8 cellular contexts compared by ENCODE assay signal in the genomic region with DNA sequence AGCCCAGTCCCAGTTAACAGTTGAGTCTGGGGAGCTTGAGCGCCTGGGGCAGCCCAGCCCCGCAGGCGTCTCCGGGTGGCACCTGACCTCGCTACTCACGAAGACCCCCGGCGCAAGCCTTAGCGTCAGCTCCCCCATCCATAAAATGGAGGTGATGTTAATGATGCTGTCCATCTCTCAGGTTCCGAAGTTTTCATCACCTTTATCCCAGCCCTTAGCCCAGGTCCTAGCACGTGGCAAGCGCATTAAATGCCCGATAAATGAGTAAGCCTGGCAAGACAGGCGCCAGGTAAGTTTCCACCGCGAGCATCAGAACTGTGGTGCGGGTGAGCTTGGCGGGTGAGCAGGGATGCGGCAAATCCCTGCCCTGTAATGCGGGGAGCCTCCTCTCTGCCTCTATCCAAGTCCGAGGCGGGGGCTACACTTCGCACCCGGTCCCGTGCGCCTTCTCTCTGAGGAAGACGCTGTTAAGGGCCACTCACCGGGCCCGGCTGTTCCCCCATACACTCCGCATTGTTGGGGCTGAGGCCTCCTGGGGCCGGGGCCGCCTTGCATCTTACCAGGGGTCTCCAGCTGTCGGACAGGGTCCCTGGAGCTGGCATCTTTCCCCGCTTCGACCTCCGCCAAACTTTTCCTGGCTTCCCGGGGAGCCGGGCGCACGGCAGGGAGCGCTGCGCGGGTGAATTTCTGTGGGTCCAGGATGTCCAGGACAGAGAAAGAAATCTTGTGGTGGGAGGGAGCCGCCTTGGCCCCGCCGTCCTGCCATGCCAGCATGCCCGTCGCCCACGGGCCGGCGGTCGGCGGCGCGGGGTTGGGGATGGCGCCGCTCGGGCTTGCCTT. TPM values are rescaled to one million over a fixed set of nuclear protein-coding genes. Genes with fewer than 3 reads are reported as not detected.
DNase-seq lines count a peak whose midpoint lies in the region; ATAC-seq and TF ChIP-seq lines count a peak whose summit lies in the region.

No MANE protein-coding gene starts in this region.

- no peaks in the 10 kb centered on the region for H3K79me2 ChIP-seq in MM.1S (ENCODE audit: low read length)

- H3K36me3 ChIP-seq in MM.1S (replicated peaks; ENCODE audit: insufficient read depth, low read length): no peaks in the 10 kb centered on the region

- H3K27ac Mint-ChIP-seq in endothelial cell (ENCODE audit: unreplicated experiment) (no peak overlapping the region), osteocyte (ENCODE audit: unreplicated experiment) (no peak overlapping the region)

- no peaks in the 10 kb centered on the region for H3K9me3 ChIP-seq in MM.1S (replicated peaks; ENCODE audit: insufficient read depth, low read length)

- H2AFZ ChIP-seq in MM.1S (ENCODE audit: low read length): no peak overlapping the region

- no peak overlapping the region for H3K27ac ChIP-seq in MM.1S (ENCODE audit: low read length)

- no peak overlapping the region for H3K9ac ChIP-seq in MM.1S (ENCODE audit: low read length)

- no peak for ATAC-seq in activated CD4-positive, CD25-positive, alpha-beta regulatory T cell treated with anti-CD3 and anti-CD28 coated beads, Interleukin-2, amount 50 U/mL, for 24 hours

- peak; percentile 70 for DNase-seq in ELF-1 (ENCODE audit: low read depth, low spot score)
- no peak for DNase-seq in MM.1S
- no peak for DNase-seq in endothelial cell (ENCODE audit: low spot score)
- DNase-seq in osteocyte (ENCODE audit: extremely low spot score, unreplicated experiment): no peak
- DNase-seq in NCI-H2107 (lab: John Stamatoyannopoulos, UW): no peak
- no peak for DNase-seq in NCI-H524 treated with DMSO at 0.1 percent for 48 hours (lab: John Stamatoyannopoulos, UW)
- no peak for DNase-seq in cerebellar cortex (ENCODE audit: low spot score)

- no peaks in the 10 kb centered on the region for H3K4me1 ChIP-seq in MM.1S (ENCODE audit: low read length)

- no peak for TF ChIP-seq CTCF in MM.1S (IDR thresholded peaks at IDR 0.05; ENCODE audit: low read length)
- no peak for TF ChIP-seq CTCF in endothelial cell (IDR thresholded peaks at IDR 0.05; ENCODE audit: unreplicated experiment)
- TF ChIP-seq CTCF in osteocyte (IDR thresholded peaks at IDR 0.05): no peak

- no peaks in the 10 kb centered on the region for H3K36me3 Mint-ChIP-seq in endothelial cell (ENCODE audit: low read depth, unreplicated experiment)
- no peaks in the 10 kb centered on the region for H3K36me3 Mint-ChIP-seq in osteocyte (ENCODE audit: unreplicated experiment)

- H3K27me3 ChIP-seq in MM.1S (replicated peaks; ENCODE audit: insufficient read depth, low read length): peaks cover 63% of the 10 kb centered on the region

- H3K9me2 ChIP-seq in MM.1S (replicated peaks; ENCODE audit: insufficient read depth, low read length): no peaks in the 10 kb centered on the region

- peak overlapping the region; percentile 37; the same call in 1 of the 2 replicates for H3K4me2 ChIP-seq in MM.1S (ENCODE audit: low read depth, low read length)

- H3K4me3 Mint-ChIP-seq in endothelial cell (ENCODE audit: unreplicated experiment) (peak overlapping the region; percentile 38), osteocyte (ENCODE audit: unreplicated experiment) (peak overlapping the region; percentile 60)

- peaks cover 24% of the 10 kb centered on the region for H3K27me3 Mint-ChIP-seq in endothelial cell (ENCODE audit: unreplicated experiment)
- H3K27me3 Mint-ChIP-seq in osteocyte (ENCODE audit: unreplicated experiment): peaks cover 82% of the 10 kb centered on the region

- H3K4me3 ChIP-seq in MM.1S (ENCODE audit: low read length): 0 out of 2 replicates have a peak overlapping the region, but pooled peaks have one; percentile 7

- no peaks in the 10 kb centered on the region for H3F3A ChIP-seq in MM.1S (ENCODE audit: insufficient read depth, low read length)

- H3K9me3 Mint-ChIP-seq in endothelial cell (ENCODE audit: unreplicated experiment): no peaks in the 10 kb centered on the region
- no peaks in the 10 kb centered on the region for H3K9me3 Mint-ChIP-seq in osteocyte (ENCODE audit: unreplicated experiment)

- H4K20me1 ChIP-seq in MM.1S (ENCODE audit: insufficient read depth, low read length): no peaks in the 10 kb centered on the region

- H3K4me1 Mint-ChIP-seq in endothelial cell (ENCODE audit: unreplicated experiment) (peaks cover 32% of the 10 kb centered on the region), osteocyte (ENCODE audit: unreplicated experiment) (peaks cover 22% of the 10 kb centered on the region)

RNA-seq across cellular contexts. Expression of a gene that starts 0.4 kb away (rescaled TPM):
- total RNA-seq in endothelial cell (ENCODE audit: unreplicated experiment) (0.77 TPM), osteocyte (not detected in 2 replicates)

RNA-seq across cellular contexts. Expression of a gene that starts 12.2 kb away (rescaled TPM):
- total RNA-seq in endothelial cell (ENCODE audit: unreplicated experiment) (4.2 TPM), osteocyte (15.8 and 18.8 TPM in 2 replicates)

RNA-seq across cellular contexts. Expression of a gene that starts 30.7 kb away (rescaled TPM):
- total RNA-seq in endothelial cell (ENCODE audit: unreplicated experiment) (36.6 TPM), osteocyte (113 and 122 TPM in 2 replicates)
